Comparison of ENCODE assay signal across 14 cellular contexts in the genomic region with DNA sequence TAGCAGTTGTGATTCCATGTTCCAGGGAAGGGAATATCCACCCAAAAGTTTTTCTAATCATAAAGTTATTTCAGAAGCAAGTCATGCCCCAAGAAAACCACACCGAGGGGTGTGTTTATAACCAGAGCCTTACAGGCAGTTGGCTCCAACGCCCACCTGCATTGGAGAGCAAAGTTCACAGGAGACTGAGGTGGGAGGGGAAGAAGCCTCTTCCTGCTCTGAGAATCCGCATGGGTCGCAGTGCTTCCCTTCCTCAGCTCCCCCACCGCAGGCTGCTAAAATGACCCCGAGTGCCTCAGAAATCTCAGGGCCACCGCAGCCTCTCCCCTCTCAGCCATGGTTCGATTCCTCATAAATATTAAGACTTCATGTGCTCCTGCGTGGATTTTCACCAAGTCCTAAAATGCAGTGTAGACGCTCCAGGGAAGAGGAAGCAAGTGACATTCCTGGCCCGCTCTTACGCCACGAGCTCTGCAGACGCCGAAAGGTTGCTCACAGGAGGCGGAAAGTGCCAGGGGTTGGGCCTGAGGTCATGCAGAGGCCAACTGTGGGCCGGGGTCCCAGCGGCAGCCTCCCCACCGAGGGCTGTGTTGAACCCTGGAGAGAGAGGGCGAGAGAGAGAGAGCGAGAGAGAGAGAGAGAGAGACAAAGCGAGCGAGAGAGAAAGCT. TPM values are rescaled to one million over a fixed set of nuclear protein-coding genes. Genes with fewer than 3 reads are reported as not detected.
DNase-seq lines count a peak whose midpoint lies in the region; ATAC-seq, FAIRE-seq and TF ChIP-seq lines count a peak whose summit lies in the region.
"Had no signal": no experiment of that assay in that cellular context is flagged by ENCODE, and none has a peak within 500 bp of the region (broad histone marks: within the 10 kb centered on the region; RNA-seq: fewer than 3 reads in every experiment).

No MANE protein-coding gene starts in this region.

- H3K36me3 ChIP-seq in HCT116 (ENCODE audit: control insufficient read depth in 1 of 2, insufficient read depth in 2 of 2, low read length in 2 of 2) (no peaks in the 10 kb centered on the region), kidney (ENCODE audit: control insufficient read depth in 1 of 2, insufficient read depth in 2 of 2, low read length in 2 of 2) (no peaks in the 10 kb centered on the region), SK-N-SH (replicated peaks in 1 of 2; ENCODE audit: control insufficient read depth in 1 of 2, insufficient read depth in 2 of 2, low read length in 1 of 2) (no peaks in the 10 kb centered on the region)
- H3K36me3 ChIP-seq: left ventricle myocardium inferior, uterus had no signal

- RAD21 ChIA-PET in HCT116 (lab: Charles Lee; ENCODE audit: low non-redundant PET in 1 of 2, low total read pairs in 2 of 2, uncharacterized antibody in 2 of 2, unreplicated experiment in 2 of 2), result interaction anchor here in 1 of 2 experiments (1.1 kb wide), 1 partner anchor 212 kb away, joined by 4 read pairs; no protein-coding TSS in a partner anchor

- ATAC-seq in HCT116, result no peak
- peak; percentile 29 for ATAC-seq in stimulated activated naive CD8-positive, alpha-beta T cell treated with anti-CD3 and anti-CD28 coated beads, Interleukin-15, Interleukin-2, amounts not matched to agents 100 U/mL and 50 U/mL, for 24 hours

- peak overlapping the region; percentile 13 for H3K4me3 Mint-ChIP-seq in activated CD4-positive, alpha-beta T cell treated with anti-CD3 and anti-CD28 coated beads, Interleukin-2, amount 10 ng/mL, durations not matched to agents 7 days and 5 days

- peaks cover 4% of the 10 kb centered on the region for H3K27me3 Mint-ChIP-seq in activated CD4-positive, alpha-beta T cell treated with anti-CD3 and anti-CD28 coated beads, Interleukin-2, amount 10 ng/mL, durations not matched to agents 7 days and 5 days

- H3F3A ChIP-seq in SK-N-SH (replicated peaks; ENCODE audit: insufficient read depth), result peaks cover 4% of the 10 kb centered on the region

- peak overlapping the region; percentile 49; the same call in 1 of the 2 replicates for H3K4me2 ChIP-seq in HCT116 (ENCODE audit: low read length)
- H3K4me2 ChIP-seq in SK-N-SH, result no peak overlapping the region

- H3K27me3 ChIP-seq in HCT116 (ENCODE audit: insufficient read depth, low read length) (no peaks in the 10 kb centered on the region), SK-N-SH (ENCODE audit: insufficient read depth) (no peaks in the 10 kb centered on the region)
- H3K27me3 ChIP-seq: uterus had no signal

- POLR2A ChIA-PET in HCT116 (lab: Charles Lee) (interaction anchor here (1.9 kb wide), 1 partner anchor 22 kb away, joined by 4 read pairs; no protein-coding TSS in a partner anchor), SK-N-SH (lab: Yijun Ruan, JAX) (no interaction called here)
- POLR2A ChIA-PET in activated CD4-positive, alpha-beta T cell treated with anti-CD3 and anti-CD28 coated beads, Interleukin-2, amount 10 ng/mL, durations not matched to agents 7 days and 5 days (lab: Charles Lee), result no interaction called here

- H3K27ac Mint-ChIP-seq in activated CD4-positive, alpha-beta T cell treated with anti-CD3 and anti-CD28 coated beads, Interleukin-2, amount 10 ng/mL, durations not matched to agents 7 days and 5 days, result no peak overlapping the region

- TF ChIP-seq EP300 in SK-N-SH (IDR thresholded peaks at IDR 0.05; ENCODE audit: borderline replicate concordance in 1 of 2, low read depth in 1 of 2, low read length in 1 of 2), result no peak

- H2AFZ ChIP-seq in HCT116 (ENCODE audit: low read depth, low read length, poor library complexity, severe bottlenecking) (no peak overlapping the region), SK-N-SH (ENCODE audit: low read depth) (no peak overlapping the region)

- no peak for TF ChIP-seq POLR2A in HCT116 (IDR thresholded peaks at IDR 0.05; ENCODE audit: borderline replicate concordance, extremely low read depth, insufficient read depth, insufficient read length)

- no peak for FAIRE-seq in kidney (lab: Jason Lieb, UNC)
- FAIRE-seq: colon, GM18507 had no signal

- H3K9ac ChIP-seq in HCT116 (ENCODE audit: low read length) (no peak overlapping the region), kidney (ENCODE audit: low read length in 2 of 2) (no peak overlapping the region), SK-N-SH (no peak overlapping the region)

- H3K36me3 Mint-ChIP-seq in activated CD4-positive, alpha-beta T cell treated with anti-CD3 and anti-CD28 coated beads, Interleukin-2, amount 10 ng/mL, durations not matched to agents 7 days and 5 days (ENCODE audit: low read depth), result peaks cover 16% of the 10 kb centered on the region

- intact Hi-C loops in HCT116 (cut with micrococcal nuclease) (no loop called here), kidney (cut with DNase I) (no loop called here)

- CTCF ChIA-PET in HCT116 (lab: Charles Lee), result interaction anchor here (2.2 kb wide), 1 partner anchor 10 kb away, joined by 8 read pairs; no protein-coding TSS in a partner anchor
- CTCF ChIA-PET in activated CD4-positive, alpha-beta T cell treated with anti-CD3 and anti-CD28 coated beads, Interleukin-2, amount 10 ng/mL, durations not matched to agents 7 days and 5 days (lab: Charles Lee), result interaction anchor here (1.2 to 2.5 kb wide), 3 partner anchors 10 to 12 kb away, joined by 3 to 8 read pairs (median 4); no protein-coding TSS in a partner anchor
- CTCF ChIA-PET in SK-N-SH (lab: Yijun Ruan, JAX), result interaction anchor here (1.0 to 3.7 kb wide), 4 partner anchors 12 to 294 kb away, joined by 3 to 20 read pairs (median 8); no protein-coding TSS in a partner anchor

- no peak overlapping the region for H3K4me3 ChIP-seq in HCT116 (replicated peaks in 1 of 2; ENCODE audit: low read depth in 1 of 2, low read length in 2 of 2)
- no peak overlapping the region for H3K4me3 ChIP-seq in kidney (ENCODE audit: low read length in 2 of 2)
- no peak overlapping the region for H3K4me3 ChIP-seq in SK-N-SH (ENCODE audit: low read depth in 2 of 2, low read length in 1 of 2)
- H3K4me3 ChIP-seq: left ventricle myocardium inferior, uterus had no signal

- no peaks in the 10 kb centered on the region for H3K79me2 ChIP-seq in HCT116 (ENCODE audit: insufficient read depth, low read length)
- no peaks in the 10 kb centered on the region for H3K79me2 ChIP-seq in SK-N-SH (ENCODE audit: insufficient read depth)

- no peak for TF ChIP-seq CTCF in HCT116 (IDR thresholded peaks at IDR 0.05 in 2 of 3, conservative IDR thresholded peaks at IDR 0.05 in 1 of 3; ENCODE audit: borderline replicate concordance in 1 of 3, insufficient read depth in 1 of 3, low read depth in 2 of 3, low read length in 2 of 3)
- no peak for TF ChIP-seq CTCF in kidney (IDR thresholded peaks at IDR 0.05; ENCODE audit: borderline replicate concordance, extremely low read depth, insufficient read depth)
- TF ChIP-seq CTCF in SK-N-SH (IDR thresholded peaks at IDR 0.05), result no peak

- H4K20me1 ChIP-seq in HCT116 (ENCODE audit: insufficient read depth), result no peaks in the 10 kb centered on the region
- no peaks in the 10 kb centered on the region for H4K20me1 ChIP-seq in SK-N-SH (ENCODE audit: insufficient read depth)

- peaks cover 65% of the 10 kb centered on the region for H3K4me1 Mint-ChIP-seq in activated CD4-positive, alpha-beta T cell treated with anti-CD3 and anti-CD28 coated beads, Interleukin-2, amount 10 ng/mL, durations not matched to agents 7 days and 5 days

- H3K9me2 ChIP-seq in HCT116 (ENCODE audit: insufficient read depth), result no peaks in the 10 kb centered on the region
- H3K9me2 ChIP-seq in SK-N-SH, result no peaks in the 10 kb centered on the region

- no TSS peak for BruUV-seq in HCT116 (replicated peaks; lab: Mats Ljungman, UMichigan)

- H3K27ac ChIP-seq in HCT116 (ENCODE audit: low read depth, low read length), result no peak overlapping the region
- H3K27ac ChIP-seq in kidney (ENCODE audit: low read depth in 2 of 2, low read length in 2 of 2), result no peak overlapping the region
- no peak overlapping the region for H3K27ac ChIP-seq in SK-N-SH (ENCODE audit: low read depth in 2 of 2, low read length in 1 of 2)
- H3K27ac ChIP-seq: left ventricle myocardium inferior, uterus had no signal

- no peak for TF ChIP-seq RAD21 in HCT116 (IDR thresholded peaks at IDR 0.05; ENCODE audit: low read depth)
- TF ChIP-seq RAD21 in SK-N-SH (IDR thresholded peaks at IDR 0.05; ENCODE audit: low read length), result no peak

- H3K4me1 ChIP-seq in HCT116 (ENCODE audit: control insufficient read depth in 1 of 2, insufficient read depth in 2 of 2, low read length in 2 of 2) (peaks cover 34 to 59% of the 10 kb centered on the region in 2 experiments; a peak in 3 of 4 replicates), kidney (ENCODE audit: control insufficient read depth in 1 of 2, insufficient read depth in 1 of 2, low read depth in 1 of 2, low read length in 2 of 2) (peaks cover 0 to 5% of the 10 kb centered on the region in 2 donors), SK-N-SH (ENCODE audit: control insufficient read depth in 1 of 2, insufficient read depth in 2 of 2, low read depth in 1 of 2, low read length in 1 of 2) (peaks cover 5 to 27% of the 10 kb centered on the region in 2 experiments; a peak in 3 of 4 replicates)
- H3K4me1 ChIP-seq: uterus had no signal

- H3K9me3 ChIP-seq in HCT116 (ENCODE audit: control insufficient read depth in 1 of 2, insufficient read depth in 1 of 2, low read depth in 1 of 2, low read length in 2 of 2), result no peaks in the 10 kb centered on the region
- H3K9me3 ChIP-seq in kidney (ENCODE audit: control insufficient read depth in 1 of 2, low read length in 2 of 2), result no peaks in the 10 kb centered on the region
- no peaks in the 10 kb centered on the region for H3K9me3 ChIP-seq in SK-N-SH
- H3K9me3 ChIP-seq: uterus had no signal

- 93% methylated on average over 23 of the region's 23 CpGs for WGBS in SK-N-SH (ENCODE audit: low lambda C conversion rate)

- DNase-seq in HCT116 (ENCODE audit: low read depth, low spot score) (no peak), kidney (peak; percentile 49), AML-193 (lab: John Stamatoyannopoulos, UW) (no peak), SK-N-SH (no peak), NCI-H1436 (lab: John Stamatoyannopoulos, UW) (no peak)
- no peak for DNase-seq in activated CD4-positive, alpha-beta T cell treated with anti-CD3 and anti-CD28 coated beads, Interleukin-2, amount 10 ng/mL, durations not matched to agents 7 days and 5 days
- DNase-seq in stimulated activated naive CD8-positive, alpha-beta T cell treated with anti-CD3 and anti-CD28 coated beads, Interleukin-15, Interleukin-2, amounts not matched to agents 100 U/mL and 50 U/mL, for 24 hours, result peak; percentile 55
- DNase-seq: activated T-cell treated with anti-CD3 and anti-CD28 coated beads, Interleukin-2, amount 50 U/mL, for 1 hour; DMS153; left ventricle myocardium inferior; NCI-H2029 treated with DMSO at 0.1 percent for 48 hours; uterus had no signal

- H3K9me3 Mint-ChIP-seq in activated CD4-positive, alpha-beta T cell treated with anti-CD3 and anti-CD28 coated beads, Interleukin-2, amount 10 ng/mL, durations not matched to agents 7 days and 5 days, result peaks cover 12% of the 10 kb centered on the region

RNA-seq across cellular contexts. Expression of a gene that starts 13.4 kb away (rescaled TPM):
- total RNA-seq in HCT116 (2021; ENCODE audit: unreplicated experiment) (10.8 TPM), kidney (25.9 TPM)
- 10.1 and 10.3 TPM in 2 replicates for polyA plus RNA-seq in HCT116 (2012)
- 1 to 10 TPM; 4.8 to 6.6 TPM for total RNA-seq in activated CD4-positive, alpha-beta T cell treated with anti-CD3 and anti-CD28 coated beads, Interleukin-2, amount 10 ng/mL, durations not matched to agents 7 days and 5 days
- polyA plus RNA-seq in kidney (ENCODE audit: insufficient read depth, low read depth, low replicate concordance) (12.7 TPM), SK-N-SH (2012; rRNA removed) (8.4 and 9.2 TPM in 2 replicates)
- 4.4 and 5.8 TPM in 2 replicates for polyA plus RNA-seq in SK-N-SH (2012; cell fraction: cytosol; rRNA removed)
- 5.4 and 7.6 TPM in 2 replicates for polyA plus RNA-seq in SK-N-SH (2012; cell fraction: nucleus; rRNA removed)

RNA-seq across cellular contexts. Expression of a gene that starts 44.7 kb away (rescaled TPM):
- total RNA-seq in HCT116 (2021; ENCODE audit: unreplicated experiment) (16.2 TPM), kidney (64.3 TPM)
- polyA plus RNA-seq in HCT116 (2012), result 11.7 TPM in 2 replicates
- 10 to 100 TPM; 15.1 to 15.3 TPM for total RNA-seq in activated CD4-positive, alpha-beta T cell treated with anti-CD3 and anti-CD28 coated beads, Interleukin-2, amount 10 ng/mL, durations not matched to agents 7 days and 5 days
- polyA plus RNA-seq in kidney (ENCODE audit: insufficient read depth, low read depth, low replicate concordance) (5.7 TPM), SK-N-SH (2012; rRNA removed) (16.2 and 19.1 TPM in 2 replicates)
- 10.0 and 13.9 TPM in 2 replicates for polyA plus RNA-seq in SK-N-SH (2012; cell fraction: cytosol; rRNA removed)
- polyA plus RNA-seq in SK-N-SH (2012; cell fraction: nucleus; rRNA removed), result 23.2 and 26.0 TPM in 2 replicates

Comparison
In these comparisons a context has a peak if more than half of its experiments do, and no peak if none do; other contexts are left out.
1. DNase-seq: peak in kidney (single experiment) and stimulated activated naive CD8-positive, alpha-beta T cell treated with anti-CD3 and anti-CD28 coated beads, Interleukin-15, Interleukin-2, amounts not matched to agents 100 U/mL and 50 U/mL, for 24 hours (single experiment); none in HCT116 (single experiment), activated CD4-positive, alpha-beta T cell treated with anti-CD3 and anti-CD28 coated beads, Interleukin-2, amount 10 ng/mL, durations not matched to agents 7 days and 5 days (single experiment), AML-193 (0 of 2), SK-N-SH (single experiment) and NCI-H1436 (single experiment).